In the genomic region with DNA sequence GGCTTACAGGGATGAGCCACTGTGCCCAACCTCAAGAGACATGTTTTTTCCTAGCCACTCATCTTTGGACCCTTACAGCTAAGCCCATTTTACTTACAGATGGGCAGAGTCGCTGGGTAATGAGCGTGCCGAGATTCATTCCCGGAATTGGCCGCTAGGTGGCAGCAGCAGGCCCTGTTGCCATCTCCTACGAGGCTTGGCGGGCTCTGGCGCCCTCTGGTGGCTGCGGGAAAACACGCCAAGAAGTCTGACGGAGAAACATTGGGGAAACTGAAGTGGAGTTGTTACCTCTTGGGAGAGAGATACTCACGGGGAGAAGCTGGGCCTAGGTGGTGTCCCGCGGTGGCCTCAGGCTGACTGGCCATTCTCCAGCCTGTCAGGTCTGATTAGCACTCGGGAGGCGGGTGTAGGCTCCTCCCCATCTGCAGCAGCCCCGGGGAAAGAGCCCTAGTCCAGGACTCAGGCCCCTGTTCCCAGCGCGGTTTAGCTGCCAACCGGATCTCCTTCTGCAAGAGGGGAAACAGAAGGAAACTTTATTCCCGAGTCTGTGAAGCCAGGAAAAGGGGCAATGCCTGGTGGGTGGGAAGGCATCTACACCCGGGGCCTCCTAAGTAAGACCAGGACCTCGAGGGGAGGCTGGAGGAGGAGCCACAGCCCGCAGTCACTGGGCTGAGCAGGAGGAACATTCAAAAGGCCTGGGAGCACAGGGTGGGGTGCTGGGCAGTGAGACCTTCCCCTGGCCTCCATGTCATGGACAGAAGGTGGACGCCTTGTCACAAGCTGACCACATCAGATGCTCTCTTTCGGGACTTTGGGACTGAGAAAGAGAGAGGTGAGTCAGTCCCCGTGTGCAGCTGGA, we compare ENCODE assay signal across 1 cellular context.
TF ChIP-seq lines count a peak whose summit lies in the region.

No MANE protein-coding gene starts in this region.

TF ChIP-seq in HepG2, 621 proteins besides CTCF, POLR2A, EP300 and RAD21 (continued from another document):
- TF ChIP-seq ARID3A (IDR thresholded peaks at IDR 0.05; ENCODE audit: low read depth, low read length): peak; percentile 72; the same call in 1 of the 2 replicates
- peak; percentile 54 for TF ChIP-seq KAT8 (CRISPR knock-in tag; IDR thresholded peaks at IDR 0.05)
